17 cellular contexts compared by ENCODE assay signal in genomic region chr19:13670846-13671245, GRCh38.
DNase-seq lines count a peak whose midpoint lies in the region; ATAC-seq and TF ChIP-seq lines count a peak whose summit lies in the region.
"Had no signal": no experiment of that assay in that cellular context is flagged by ENCODE, and none has a peak within 500 bp of the region (broad histone marks: within the 10 kb centered on the region; RNA-seq: fewer than 3 reads in every experiment).

No MANE protein-coding gene starts in this region.

- ATAC-seq in naive thymus-derived CD8-positive, alpha-beta T cell = no peak

- no peak overlapping the region for H3K4me3 ChIP-seq in HEK293 (ENCODE audit: low read depth, low read length)
- peak overlapping the region; percentile 35; the same call in 1 of the 2 replicates for H3K4me3 ChIP-seq in SK-N-MC
- H3K4me3 ChIP-seq: BLaER1 treated with 17β-estradiol and CSF1 and Interleukin-3, amounts not matched to agents 10 nM and 100 nM; PC-9 had no signal

- H3K4me1 Mint-ChIP-seq in activated CD4-positive, alpha-beta T cell treated with anti-CD3 and anti-CD28 coated beads, Interleukin-2, amount 10 ng/mL, durations not matched to agents 7 days and 5 days = peaks cover 4% of the 10 kb centered on the region
- H3K4me1 Mint-ChIP-seq in naive thymus-derived CD8-positive, alpha-beta T cell = peaks cover 0 to 3% (median 0%) of the 10 kb centered on the region in 4 donors
- no peaks in the 10 kb centered on the region for H3K4me1 Mint-ChIP-seq in activated CD4-positive, alpha-beta memory T cell treated with anti-CD3 and anti-CD28 coated beads, Interleukin-2, amount 10 ng/mL, durations not matched to agents 7 days and 5 days
- H3K4me1 Mint-ChIP-seq: CD8-positive, alpha-beta memory T cell had no signal

- POLR2A ChIA-PET in HEK293 (lab: Yijun Ruan, JAX) = no interaction called here
- POLR2A ChIA-PET in activated CD4-positive, alpha-beta T cell treated with anti-CD3 and anti-CD28 coated beads, Interleukin-2, amount 10 ng/mL, durations not matched to agents 7 days and 5 days (lab: Charles Lee) = no interaction called here
- POLR2A ChIA-PET in naive thymus-derived CD8-positive, alpha-beta T cell (lab: Charles Lee) = no interaction called here
- POLR2A ChIA-PET in activated CD4-positive, alpha-beta memory T cell treated with anti-CD3 and anti-CD28 coated beads, Interleukin-2, amount 10 ng/mL, durations not matched to agents 7 days and 5 days (lab: Charles Lee) = no interaction called here

- H3K27ac Mint-ChIP-seq in activated CD4-positive, alpha-beta T cell treated with anti-CD3 and anti-CD28 coated beads, Interleukin-2, amount 10 ng/mL, durations not matched to agents 7 days and 5 days = no peak overlapping the region
- H3K27ac Mint-ChIP-seq in naive thymus-derived CD8-positive, alpha-beta T cell = no peak overlapping the region
- H3K27ac Mint-ChIP-seq in activated CD4-positive, alpha-beta memory T cell treated with anti-CD3 and anti-CD28 coated beads, Interleukin-2, amount 10 ng/mL, durations not matched to agents 7 days and 5 days = no peak overlapping the region
- H3K27ac Mint-ChIP-seq: T-helper 2 cell treated with Interferon-gamma antibody and Interleukin-4, amounts not matched to agents 5 μg/mL and 100 μg/mL, for 36 hours had no signal

- no peaks in the 10 kb centered on the region for H3K4me1 ChIP-seq in HEK293 (ENCODE audit: control insufficient read depth, insufficient read depth, low read length)

- no peak overlapping the region for H3K9ac ChIP-seq in SK-N-MC (ENCODE audit: insufficient read length)
- H3K9ac ChIP-seq: BLaER1 treated with 17β-estradiol and CSF1 and Interleukin-3, amounts not matched to agents 10 nM and 100 nM had no signal

- no peak for TF ChIP-seq CTCF in HEK293 (tag by site-specific recombination; IDR thresholded peaks at IDR 0.05)

- H3K9me3 ChIP-seq in HEK293 (ENCODE audit: control insufficient read depth, insufficient read depth, low read depth, low read length) = no peaks in the 10 kb centered on the region
- no peaks in the 10 kb centered on the region for H3K9me3 ChIP-seq in SK-N-MC (ENCODE audit: low read depth, low read length)

- peaks cover 14% of the 10 kb centered on the region for H3K9me3 Mint-ChIP-seq in activated CD4-positive, alpha-beta T cell treated with anti-CD3 and anti-CD28 coated beads, Interleukin-2, amount 10 ng/mL, durations not matched to agents 7 days and 5 days
- peaks cover 0 to 10% (median 4%) of the 10 kb centered on the region in 9 donors for H3K9me3 Mint-ChIP-seq in naive thymus-derived CD8-positive, alpha-beta T cell
- H3K9me3 Mint-ChIP-seq in activated CD4-positive, alpha-beta memory T cell treated with anti-CD3 and anti-CD28 coated beads, Interleukin-2, amount 10 ng/mL, durations not matched to agents 7 days and 5 days = peaks cover 11% of the 10 kb centered on the region

- H3K4me3 Mint-ChIP-seq in activated CD4-positive, alpha-beta T cell treated with anti-CD3 and anti-CD28 coated beads, Interleukin-2, amount 10 ng/mL, durations not matched to agents 7 days and 5 days = no peak overlapping the region
- H3K4me3 Mint-ChIP-seq in naive thymus-derived CD8-positive, alpha-beta T cell = no peak overlapping the region
- H3K4me3 Mint-ChIP-seq in activated CD4-positive, alpha-beta memory T cell treated with anti-CD3 and anti-CD28 coated beads, Interleukin-2, amount 10 ng/mL, durations not matched to agents 7 days and 5 days = no peak overlapping the region
- H3K4me3 Mint-ChIP-seq: CD8-positive, alpha-beta memory T cell; T-helper 2 cell treated with Interferon-gamma antibody and Interleukin-4, amounts not matched to agents 5 μg/mL and 100 μg/mL, for 36 hours had no signal

- H3K27me3 Mint-ChIP-seq in activated CD4-positive, alpha-beta T cell treated with anti-CD3 and anti-CD28 coated beads, Interleukin-2, amount 10 ng/mL, durations not matched to agents 7 days and 5 days = no peaks in the 10 kb centered on the region
- peaks cover 0 to 9% (median 4%) of the 10 kb centered on the region in 5 donors for H3K27me3 Mint-ChIP-seq in naive thymus-derived CD8-positive, alpha-beta T cell
- H3K27me3 Mint-ChIP-seq in activated CD4-positive, alpha-beta memory T cell treated with anti-CD3 and anti-CD28 coated beads, Interleukin-2, amount 10 ng/mL, durations not matched to agents 7 days and 5 days = no peaks in the 10 kb centered on the region

- peaks cover 6% of the 10 kb centered on the region for H3K36me3 Mint-ChIP-seq in activated CD4-positive, alpha-beta T cell treated with anti-CD3 and anti-CD28 coated beads, Interleukin-2, amount 10 ng/mL, durations not matched to agents 7 days and 5 days (ENCODE audit: low read depth)
- H3K36me3 Mint-ChIP-seq in naive thymus-derived CD8-positive, alpha-beta T cell = peaks cover 0 to 5% (median 3%) of the 10 kb centered on the region in 3 donors
- no peaks in the 10 kb centered on the region for H3K36me3 Mint-ChIP-seq in activated CD4-positive, alpha-beta memory T cell treated with anti-CD3 and anti-CD28 coated beads, Interleukin-2, amount 10 ng/mL, durations not matched to agents 7 days and 5 days (ENCODE audit: low read depth)

- DNase-seq in NCI-H146 treated with DMSO at 0.1 percent for 48 hours (lab: John Stamatoyannopoulos, UW; ENCODE audit: unreplicated experiment) (peak; percentile 16), NCI-H146 (lab: John Stamatoyannopoulos, UW) (no peak), NCI-H2081 treated with DMSO at 0.1 percent for 48 hours (lab: John Stamatoyannopoulos, UW) (peak; percentile 29), SK-N-MC (ENCODE audit: low read depth, low spot score) (peak; percentile 74)
- DNase-seq in activated CD4-positive, alpha-beta T cell treated with anti-CD3 and anti-CD28 coated beads, Interleukin-2, amount 10 ng/mL, durations not matched to agents 7 days and 5 days = no peak
- DNase-seq in naive thymus-derived CD8-positive, alpha-beta T cell = no peak
- DNase-seq in activated CD4-positive, alpha-beta memory T cell treated with anti-CD3 and anti-CD28 coated beads, Interleukin-2, amount 10 ng/mL, durations not matched to agents 7 days and 5 days = no peak
- DNase-seq: CD8-positive, alpha-beta memory T cell; GOT3; KBM-7; NCI-H1048; NCI-H2107; NCI-H446; PC-9 had no signal

- H3K27ac ChIP-seq in HEK293 (ENCODE audit: extremely low read depth, low read depth, low read length) = no peak overlapping the region
- H3K27ac ChIP-seq in SK-N-MC = peak overlapping the region; percentile 89
- H3K27ac ChIP-seq: BLaER1 treated with 17β-estradiol and CSF1 and Interleukin-3, amounts not matched to agents 10 nM and 100 nM; PC-9 had no signal

- H3K36me3 ChIP-seq in HEK293 (ENCODE audit: control insufficient read depth in 2 of 2, insufficient read depth in 1 of 2, low read length in 2 of 2) = no peaks in the 10 kb centered on the region
- H3K36me3 ChIP-seq in SK-N-MC (ENCODE audit: insufficient read depth, low read length) = no peaks in the 10 kb centered on the region

- CTCF ChIA-PET in HEK293 (lab: Yijun Ruan, JAX) = interaction anchor here (1.0 kb wide), 1 partner anchor 46 kb away, joined by 3 read pairs; no protein-coding TSS in a partner anchor
- CTCF ChIA-PET in activated CD4-positive, alpha-beta T cell treated with anti-CD3 and anti-CD28 coated beads, Interleukin-2, amount 10 ng/mL, durations not matched to agents 7 days and 5 days (lab: Charles Lee) = no interaction called here
- CTCF ChIA-PET in activated CD4-positive, alpha-beta memory T cell treated with anti-CD3 and anti-CD28 coated beads, Interleukin-2, amount 10 ng/mL, durations not matched to agents 7 days and 5 days (lab: Charles Lee) = no interaction called here

TF ChIP-seq in HEK293, 187 proteins besides CTCF, POLR2A, EP300 and RAD21:
- TF ChIP-seq ZNF510 (tag by site-specific recombination; IDR thresholded peaks at IDR 0.05; ENCODE audit: insufficient replicate concordance) (no peak), ZNF707 (tag by site-specific recombination; IDR thresholded peaks at IDR 0.05) (no peak), ZNF2 (tag by site-specific recombination; IDR thresholded peaks at IDR 0.05) (no peak), ZBTB26 (tag by site-specific recombination; optimal IDR thresholded peaks at IDR 0.05) (no peak), ZNF530 (tag by site-specific recombination; IDR thresholded peaks at IDR 0.05; ENCODE audit: low read depth) (no peak), ZNF266 (tag by site-specific recombination; IDR thresholded peaks at IDR 0.05; ENCODE audit: low read depth) (no peak), ZBTB44 (tag by site-specific recombination; IDR thresholded peaks at IDR 0.05) (peak; percentile 48; the same call in 1 of the 2 replicates)

Comparison
In these comparisons a context has a peak if more than half of its experiments do, and no peak if none do; other contexts are left out.
1. DNase-seq: peak in NCI-H146 treated with DMSO at 0.1 percent for 48 hours (single experiment), NCI-H2081 treated with DMSO at 0.1 percent for 48 hours (single experiment) and SK-N-MC (single experiment); none in NCI-H146 (single experiment), activated CD4-positive, alpha-beta T cell treated with anti-CD3 and anti-CD28 coated beads, Interleukin-2, amount 10 ng/mL, durations not matched to agents 7 days and 5 days (single experiment), naive thymus-derived CD8-positive, alpha-beta T cell (0 of 10) and activated CD4-positive, alpha-beta memory T cell treated with anti-CD3 and anti-CD28 coated beads, Interleukin-2, amount 10 ng/mL, durations not matched to agents 7 days and 5 days (single experiment).